10 cellular contexts compared by ENCODE assay signal in the genomic region with DNA sequence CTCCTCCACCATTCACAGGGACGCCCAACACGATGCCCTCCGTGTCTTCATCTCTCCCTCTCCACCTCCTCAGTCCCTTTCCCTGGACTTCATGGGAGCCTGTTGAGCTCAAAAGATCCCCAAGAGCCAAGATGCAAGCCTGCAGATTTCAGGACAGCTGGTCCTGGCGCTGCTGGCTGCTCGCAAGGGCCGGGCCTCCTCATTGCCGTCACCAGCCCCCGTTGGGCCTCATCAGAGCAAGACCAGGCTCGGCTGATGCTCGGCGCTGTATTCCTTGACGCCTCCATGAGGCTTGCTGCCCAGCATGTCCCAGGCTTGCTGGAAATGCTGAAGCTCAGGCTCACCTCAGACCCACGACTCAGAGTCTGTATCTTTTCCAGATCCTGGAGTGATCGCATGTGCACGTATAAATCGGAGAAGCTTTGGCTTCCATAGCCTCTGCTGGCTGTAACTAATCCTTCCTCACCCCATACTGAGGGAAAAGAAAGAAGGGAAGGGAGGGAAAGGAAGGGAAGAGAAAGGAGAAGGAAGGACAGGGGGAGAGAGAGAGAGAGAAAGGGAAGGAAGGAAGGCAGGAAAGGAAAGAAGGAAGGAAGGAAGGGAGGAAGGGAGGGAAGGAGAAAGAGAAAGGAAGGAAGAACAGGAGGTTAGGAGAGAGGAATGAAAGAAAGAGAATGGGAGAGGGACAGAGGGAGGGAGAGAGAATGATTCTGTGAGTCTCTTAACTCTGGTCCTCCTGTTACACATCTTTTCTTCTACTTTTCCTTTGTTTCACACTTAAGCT.
DNase-seq lines count a peak whose midpoint lies in the region; ATAC-seq and TF ChIP-seq lines count a peak whose summit lies in the region.
"Had no signal": no experiment of that assay in that cellular context is flagged by ENCODE, and none has a peak within 500 bp of the region (broad histone marks: within the 10 kb centered on the region; RNA-seq: fewer than 3 reads in every experiment).

No MANE protein-coding gene starts in this region.

- H3K4me1 ChIP-seq in left ventricle myocardium inferior (peaks cover 11% of the 10 kb centered on the region), mesodermal cell (ENCODE audit: control insufficient read depth, insufficient read depth, low read length, poor library complexity, severe bottlenecking) (peaks cover 11% of the 10 kb centered on the region), aorta (ENCODE audit: control insufficient read depth in 1 of 2, insufficient read depth in 2 of 2, low read length in 2 of 2) (peaks cover 0 to 5% of the 10 kb centered on the region in 2 donors)

- H3K9me3 ChIP-seq in left ventricle myocardium inferior (replicated peaks) (no peaks in the 10 kb centered on the region), mesodermal cell (ENCODE audit: control insufficient read depth, low read length) (no peaks in the 10 kb centered on the region), aorta (ENCODE audit: control insufficient read depth, low read length) (no peaks in the 10 kb centered on the region)

- H3K27me3 ChIP-seq in left ventricle myocardium inferior (ENCODE audit: low read depth) = peaks cover 5% of the 10 kb centered on the region
- H3K27me3 ChIP-seq in brain microvascular endothelial cell (replicated peaks) = no peaks in the 10 kb centered on the region
- no peaks in the 10 kb centered on the region for H3K27me3 ChIP-seq in aorta (ENCODE audit: control insufficient read depth in 1 of 2, insufficient read depth in 2 of 2, low read length in 1 of 2)

- DNase-seq in Right ventricle myocardium inferior (ENCODE audit: missing footprints) = peak; percentile 72
- DNase-seq in left ventricle myocardium inferior = no peak
- DNase-seq in brain microvascular endothelial cell = no peak
- no peak for DNase-seq in aorta
- DNase-seq in ureter (ENCODE audit: low spot score) = no peak
- no peak for DNase-seq in NCI-H2196 treated with DMSO at 0.1 percent for 48 hours (lab: John Stamatoyannopoulos, UW; ENCODE audit: unreplicated experiment)
- no peak for DNase-seq in NCI-H2029 (lab: John Stamatoyannopoulos, UW)
- DNase-seq: NCI-H2107; stimulated activated CD4-positive, alpha-beta T cell treated with anti-CD3 and anti-CD28 coated beads, Interleukin-12 subunit alpha, Interleukin-12 subunit beta, amount 100 ng/mL, for 4 hours had no signal

- 95 to 97% methylated on average over 12 to 13 of the region's 16 CpGs for WGBS in mesodermal cell (ENCODE audit: insufficient coverage in 2 of 2), 2 experiments
- 75 to 78% methylated on average over 16 of the region's 16 CpGs for WGBS in aorta, 2 donors

- ATAC-seq in Right ventricle myocardium inferior (no peak), aorta (ENCODE audit: low FRiP score) (no peak)

- H3K36me3 ChIP-seq in left ventricle myocardium inferior (no peaks in the 10 kb centered on the region), brain microvascular endothelial cell (replicated peaks) (no peaks in the 10 kb centered on the region), mesodermal cell (ENCODE audit: control insufficient read depth, insufficient read depth, low read length) (no peaks in the 10 kb centered on the region), aorta (ENCODE audit: control insufficient read depth in 1 of 2, insufficient read depth in 2 of 2, low read length in 1 of 2) (no peaks in the 10 kb centered on the region)

- no peak overlapping the region for H3K27ac ChIP-seq in left ventricle myocardium inferior (replicated peaks)
- peak overlapping the region; percentile 87 for H3K27ac ChIP-seq in brain microvascular endothelial cell
- peak overlapping the region; percentile 79 for H3K27ac ChIP-seq in mesodermal cell (ENCODE audit: low read depth, low read length, severe bottlenecking)
- peak overlapping the region; percentile 84 to 100 for H3K27ac ChIP-seq in aorta (ENCODE audit: low read depth in 1 of 2, low read length in 2 of 2)

- no peak for TF ChIP-seq CTCF in left ventricle myocardium inferior (IDR thresholded peaks at IDR 0.05; ENCODE audit: borderline replicate concordance)
- TF ChIP-seq CTCF in brain microvascular endothelial cell (IDR thresholded peaks at IDR 0.05; ENCODE audit: low read depth, low read length, missing control alignments) = no peak

- H3K4me3 ChIP-seq in left ventricle myocardium inferior (no peak overlapping the region), brain microvascular endothelial cell (ENCODE audit: low read depth, low read length) (no peak overlapping the region), mesodermal cell (ENCODE audit: extremely low read depth, insufficient read depth, low read length, poor library complexity, severe bottlenecking) (no peak overlapping the region), aorta (ENCODE audit: low read length in 2 of 2) (no peak overlapping the region)

- in situ Hi-C loops in brain microvascular endothelial cell (cut with HindIII; ENCODE audit: low pct_ligation_motif_present, low sequenced_read_pairs) = loop anchor here (25.0 kb wide), 1 partner anchor 589 kb away; no protein-coding TSS in a partner anchor

- intact Hi-C loops in Right ventricle myocardium inferior (cut with DNase I) (loop anchor here (10.0 kb wide), 2 partner anchors 647 to 677 kb away; no protein-coding TSS in a partner anchor), left ventricle myocardium inferior (cut with micrococcal nuclease) (no loop called here), aorta (cut with DNase I) (loop anchor here (5.0 to 10.0 kb wide), 3 partner anchors 109 to 437 kb away; partner anchors contain the start of gene KCNJ6 (in 1 of the 2))
